Comparison of ENCODE assay signal across 1 cellular context in the genomic region with DNA sequence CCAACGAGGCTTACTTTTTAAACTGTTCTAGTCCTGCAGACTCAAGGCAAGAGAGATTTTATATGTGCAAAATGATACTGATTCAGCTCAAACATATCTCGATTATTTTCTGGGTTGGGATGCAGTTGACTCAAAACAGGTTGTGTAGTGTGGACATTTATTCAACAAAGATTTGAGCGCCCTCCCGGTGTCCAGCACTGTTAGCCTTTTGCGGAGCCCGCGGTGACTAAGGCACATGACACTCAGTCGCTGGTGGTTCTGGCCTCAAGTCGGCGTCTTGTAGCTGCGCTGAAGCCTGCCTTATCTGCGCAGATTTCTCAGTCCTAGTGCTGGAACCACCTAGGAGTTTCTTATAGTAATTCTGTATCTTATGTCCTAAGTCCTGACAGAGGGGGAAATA.
TF ChIP-seq lines count a peak whose summit lies in the region.

No MANE protein-coding gene starts in this region.

TF ChIP-seq in K562, 482 proteins besides CTCF, POLR2A, EP300 and RAD21:
- TF ChIP-seq, protein P1, sequence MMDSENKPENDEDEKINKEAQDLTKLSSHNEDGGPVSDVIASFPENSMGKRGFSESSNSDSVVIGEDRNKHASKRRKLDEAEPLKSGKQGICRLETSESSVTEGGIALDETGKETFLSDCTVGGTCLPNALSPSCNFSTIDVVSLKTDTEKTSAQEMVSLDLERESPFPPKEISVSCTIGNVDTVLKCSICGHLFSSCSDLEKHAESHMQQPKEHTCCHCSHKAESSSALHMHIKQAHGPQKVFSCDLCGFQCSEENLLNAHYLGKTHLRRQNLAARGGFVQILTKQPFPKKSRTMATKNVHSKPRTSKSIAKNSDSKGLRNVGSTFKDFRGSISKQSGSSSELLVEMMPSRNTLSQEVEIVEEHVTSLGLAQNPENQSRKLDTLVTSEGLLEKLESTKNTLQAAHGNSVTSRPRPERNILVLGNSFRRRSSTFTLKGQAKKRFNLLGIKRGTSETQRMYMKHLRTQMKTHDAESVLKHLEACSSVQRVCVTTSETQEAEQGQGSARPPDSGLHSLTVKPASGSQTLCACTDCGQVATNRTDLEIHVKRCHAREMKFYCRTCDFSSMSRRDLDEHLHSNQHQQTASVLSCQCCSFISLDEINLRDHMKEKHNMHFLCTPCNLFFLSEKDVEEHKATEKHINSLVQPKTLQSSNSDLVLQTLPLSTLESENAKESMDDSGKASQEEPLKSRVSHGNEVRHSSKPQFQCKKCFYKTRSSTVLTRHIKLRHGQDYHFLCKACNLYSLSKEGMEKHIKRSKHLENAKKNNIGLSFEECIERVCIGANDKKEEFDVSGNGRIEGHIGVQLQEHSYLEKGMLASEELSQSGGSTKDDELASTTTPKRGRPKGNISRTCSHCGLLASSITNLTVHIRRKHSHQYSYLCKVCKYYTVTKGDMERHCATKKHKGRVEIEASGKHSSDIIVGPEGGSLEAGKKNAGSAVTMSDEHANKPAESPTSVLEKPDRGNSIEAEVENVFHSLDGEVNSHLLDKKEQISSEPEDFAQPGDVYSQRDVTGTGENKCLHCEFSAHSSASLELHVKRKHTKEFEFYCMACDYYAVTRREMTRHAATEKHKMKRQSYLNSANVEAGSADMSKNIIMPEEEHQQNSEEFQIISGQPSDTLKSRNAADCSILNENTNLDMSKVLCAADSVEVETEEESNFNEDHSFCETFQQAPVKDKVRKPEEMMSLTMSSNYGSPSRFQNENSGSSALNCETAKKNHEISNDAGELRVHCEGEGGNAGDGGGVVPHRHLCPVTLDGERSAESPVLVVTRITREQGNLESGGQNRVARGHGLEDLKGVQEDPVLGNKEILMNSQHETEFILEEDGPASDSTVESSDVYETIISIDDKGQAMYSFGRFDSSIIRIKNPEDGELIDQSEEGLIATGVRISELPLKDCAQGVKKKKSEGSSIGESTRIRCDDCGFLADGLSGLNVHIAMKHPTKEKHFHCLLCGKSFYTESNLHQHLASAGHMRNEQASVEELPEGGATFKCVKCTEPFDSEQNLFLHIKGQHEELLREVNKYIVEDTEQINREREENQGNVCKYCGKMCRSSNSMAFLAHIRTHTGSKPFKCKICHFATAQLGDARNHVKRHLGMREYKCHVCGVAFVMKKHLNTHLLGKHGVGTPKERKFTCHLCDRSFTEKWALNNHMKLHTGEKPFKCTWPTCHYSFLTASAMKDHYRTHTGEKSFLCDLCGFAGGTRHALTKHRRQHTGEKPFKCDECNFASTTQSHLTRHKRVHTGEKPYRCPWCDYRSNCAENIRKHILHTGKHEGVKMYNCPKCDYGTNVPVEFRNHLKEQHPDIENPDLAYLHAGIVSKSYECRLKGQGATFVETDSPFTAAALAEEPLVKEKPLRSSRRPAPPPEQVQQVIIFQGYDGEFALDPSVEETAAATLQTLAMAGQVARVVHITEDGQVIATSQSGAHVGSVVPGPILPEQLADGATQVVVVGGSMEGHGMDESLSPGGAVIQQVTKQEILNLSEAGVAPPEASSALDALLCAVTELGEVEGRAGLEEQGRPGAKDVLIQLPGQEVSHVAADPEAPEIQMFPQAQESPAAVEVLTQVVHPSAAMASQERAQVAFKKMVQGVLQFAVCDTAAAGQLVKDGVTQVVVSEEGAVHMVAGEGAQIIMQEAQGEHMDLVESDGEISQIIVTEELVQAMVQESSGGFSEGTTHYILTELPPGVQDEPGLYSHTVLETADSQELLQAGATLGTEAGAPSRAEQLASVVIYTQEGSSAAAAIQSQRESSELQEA (IDR thresholded peaks at IDR 0.05; ENCODE audit: low read depth) = no peak
- TF ChIP-seq FUS (optimal IDR thresholded peaks at IDR 0.05; ENCODE audit: low read depth, low read length) (no peak), PTTG1 (tag; IDR thresholded peaks at IDR 0.05; ENCODE audit: low read depth) (no peak), ILF3 (IDR thresholded peaks at IDR 0.05; ENCODE audit: borderline replicate concordance) (no peak), HNRNPLL (IDR thresholded peaks at IDR 0.05; ENCODE audit: low read depth, low read length, poor library complexity, severe bottlenecking) (peak; percentile 89), HMG20B (CRISPR knock-in tag; IDR thresholded peaks at IDR 0.05) (no peak), POLR2B (IDR thresholded peaks at IDR 0.05; ENCODE audit: low read depth, partially characterized antibody) (no peak)
- TF ChIP-seq, protein P2, sequence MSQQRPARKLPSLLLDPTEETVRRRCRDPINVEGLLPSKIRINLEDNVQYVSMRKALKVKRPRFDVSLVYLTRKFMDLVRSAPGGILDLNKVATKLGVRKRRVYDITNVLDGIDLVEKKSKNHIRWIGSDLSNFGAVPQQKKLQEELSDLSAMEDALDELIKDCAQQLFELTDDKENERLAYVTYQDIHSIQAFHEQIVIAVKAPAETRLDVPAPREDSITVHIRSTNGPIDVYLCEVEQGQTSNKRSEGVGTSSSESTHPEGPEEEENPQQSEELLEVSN (IDR thresholded peaks at IDR 0.05; ENCODE audit: borderline replicate concordance in 1 of 2, extremely low read depth in 1 of 2, insufficient read depth in 1 of 2, insufficient read length in 1 of 2, low read depth in 1 of 2, low read length in 1 of 2, poor library complexity in 1 of 2, severe bottlenecking in 1 of 2) = peak in 1 of 2 experiments; percentile 24
- TF ChIP-seq, protein P3, sequence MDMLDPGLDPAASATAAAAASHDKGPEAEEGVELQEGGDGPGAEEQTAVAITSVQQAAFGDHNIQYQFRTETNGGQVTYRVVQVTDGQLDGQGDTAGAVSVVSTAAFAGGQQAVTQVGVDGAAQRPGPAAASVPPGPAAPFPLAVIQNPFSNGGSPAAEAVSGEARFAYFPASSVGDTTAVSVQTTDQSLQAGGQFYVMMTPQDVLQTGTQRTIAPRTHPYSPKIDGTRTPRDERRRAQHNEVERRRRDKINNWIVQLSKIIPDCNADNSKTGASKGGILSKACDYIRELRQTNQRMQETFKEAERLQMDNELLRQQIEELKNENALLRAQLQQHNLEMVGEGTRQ (CRISPR knock-in tag; IDR thresholded peaks at IDR 0.05) = 0 out of 2 replicates have a peak, but pooled peaks have one; percentile 9
- TF ChIP-seq, protein P4, sequence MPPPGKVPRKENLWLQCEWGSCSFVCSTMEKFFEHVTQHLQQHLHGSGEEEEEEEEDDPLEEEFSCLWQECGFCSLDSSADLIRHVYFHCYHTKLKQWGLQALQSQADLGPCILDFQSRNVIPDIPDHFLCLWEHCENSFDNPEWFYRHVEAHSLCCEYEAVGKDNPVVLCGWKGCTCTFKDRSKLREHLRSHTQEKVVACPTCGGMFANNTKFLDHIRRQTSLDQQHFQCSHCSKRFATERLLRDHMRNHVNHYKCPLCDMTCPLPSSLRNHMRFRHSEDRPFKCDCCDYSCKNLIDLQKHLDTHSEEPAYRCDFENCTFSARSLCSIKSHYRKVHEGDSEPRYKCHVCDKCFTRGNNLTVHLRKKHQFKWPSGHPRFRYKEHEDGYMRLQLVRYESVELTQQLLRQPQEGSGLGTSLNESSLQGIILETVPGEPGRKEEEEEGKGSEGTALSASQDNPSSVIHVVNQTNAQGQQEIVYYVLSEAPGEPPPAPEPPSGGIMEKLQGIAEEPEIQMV (tag; conservative IDR thresholded peaks at IDR 0.05; ENCODE audit: low read depth) = no peak
TF ChIP-seq in K562: peak in this region for 3.
